9 cellular contexts compared by ENCODE assay signal in genomic region chr11:64619811-64620285, GRCh38. TPM values are rescaled to one million over a fixed set of nuclear protein-coding genes. Genes with fewer than 3 reads are reported as not detected.
DNase-seq lines count a peak whose midpoint lies in the region; ATAC-seq and TF ChIP-seq lines count a peak whose summit lies in the region.
"Had no signal": no experiment of that assay in that cellular context is flagged by ENCODE, and none has a peak within 500 bp of the region (broad histone marks: within the 10 kb centered on the region; RNA-seq: fewer than 3 reads in every experiment).

No MANE protein-coding gene starts in this region.

- peak overlapping the region; percentile 66 to 98 (median 87) for H3K4me2 ChIP-seq in BLaER1 treated with 17β-estradiol and CSF1 and Interleukin-3, amounts not matched to agents 10 nM and 100 nM

- H3K36me3 ChIP-seq in BLaER1 treated with 17β-estradiol and CSF1 and Interleukin-3, amounts not matched to agents 10 nM and 100 nM = no peaks in the 10 kb centered on the region

- no peak for TF ChIP-seq CTCF in dorsolateral prefrontal cortex (IDR thresholded peaks at IDR 0.05 in 54 of 56, conservative IDR thresholded peaks at IDR 0.05 in 2 of 56; ENCODE audit: low read depth in 1 of 56, partially characterized antibody in 56 of 56)

- H4K20me1 ChIP-seq in BLaER1 treated with 17β-estradiol and CSF1 and Interleukin-3, amounts not matched to agents 10 nM and 100 nM = no peaks in the 10 kb centered on the region

- no peaks in the 10 kb centered on the region for H3K9me3 ChIP-seq in BLaER1 treated with 17β-estradiol and CSF1 and Interleukin-3, amounts not matched to agents 10 nM and 100 nM (replicated peaks in 1 of 11)

- peaks cover 67 to 90% (median 87%) of the 10 kb centered on the region in 10 experiments for H3K4me1 ChIP-seq in BLaER1 treated with 17β-estradiol and CSF1 and Interleukin-3, amounts not matched to agents 10 nM and 100 nM

- peak overlapping the region in 9 of 11 experiments; percentile 25 to 66 (median 59); a peak in 16 of 22 replicates for H3K9ac ChIP-seq in BLaER1 treated with 17β-estradiol and CSF1 and Interleukin-3, amounts not matched to agents 10 nM and 100 nM

- H3K27me3 ChIP-seq in BLaER1 treated with 17β-estradiol and CSF1 and Interleukin-3, amounts not matched to agents 10 nM and 100 nM = no peaks in the 10 kb centered on the region
- no peaks in the 10 kb centered on the region for H3K27me3 ChIP-seq in dorsolateral prefrontal cortex

- intact Hi-C loops in dorsolateral prefrontal cortex (cut with DNase I) = loop anchor here in 1 of 2 donors (1.0 kb wide), 1 partner anchor 23 kb away; no protein-coding TSS in a partner anchor

- ATAC-seq in HG03045 (IDR thresholded peaks at IDR 0.05; ENCODE audit: unreplicated experiment) (no peak), HG02798 (IDR thresholded peaks at IDR 0.05; ENCODE audit: poor library complexity, unreplicated experiment) (no peak)
- ATAC-seq: stimulated activated naive B cell treated with anti-CD40 and anti-IgM and Interleukin-4, amounts not matched to agents 10 μg/mL and 1 μg/mL and 100 μg/mL, for 72 hours had no signal

- H3K27ac ChIP-seq in BLaER1 treated with 17β-estradiol and CSF1 and Interleukin-3, amounts not matched to agents 10 nM and 100 nM = peak overlapping the region in 9 of 11 experiments; percentile 49 to 73 (median 61); a peak in 18 of 22 replicates
- peak overlapping the region in 52 of 59 donors; percentile 19 to 91 (median 64) for H3K27ac ChIP-seq in dorsolateral prefrontal cortex

- DNase-seq in NAMALWA (ENCODE audit: low spot score) (peak; percentile 24), dorsolateral prefrontal cortex (peak in 5 of 10 donors; percentile 42 to 85 (median 60)), mucosa of gallbladder (ENCODE audit: low spot score) (peak; percentile 20), NCI-H748 treated with DMSO at 0.1 percent for 48 hours (lab: John Stamatoyannopoulos, UW) (no peak), NCI-H1105 (lab: John Stamatoyannopoulos, UW) (no peak)
- DNase-seq: stimulated activated naive B cell treated with anti-CD40 and anti-IgM and Interleukin-4, amounts not matched to agents 10 μg/mL and 1 μg/mL and 100 μg/mL, for 72 hours had no signal

- peak overlapping the region in 6 of 10 experiments; percentile 26 to 51 (median 37); a peak in 9 of 20 replicates for H3K4me3 ChIP-seq in BLaER1 treated with 17β-estradiol and CSF1 and Interleukin-3, amounts not matched to agents 10 nM and 100 nM
- H3K4me3 ChIP-seq in dorsolateral prefrontal cortex = peak overlapping the region in 3 of 59 donors; percentile 3 to 30 (median 15)

RNA-seq across cellular contexts. Expression of gene SLC22A12, which starts 28.8 kb away (rescaled TPM):
- not detected for total RNA-seq in dorsolateral prefrontal cortex
- not detected for total RNA-seq in mucosa of gallbladder

Comparison
In these comparisons a context has a peak if more than half of its experiments do, and no peak if none do; other contexts are left out.
1. DNase-seq: peak in NAMALWA (single experiment) and mucosa of gallbladder (single experiment); none in NCI-H748 treated with DMSO at 0.1 percent for 48 hours (single experiment) and NCI-H1105 (single experiment).